22 cellular contexts compared by ENCODE assay signal in the genomic region with DNA sequence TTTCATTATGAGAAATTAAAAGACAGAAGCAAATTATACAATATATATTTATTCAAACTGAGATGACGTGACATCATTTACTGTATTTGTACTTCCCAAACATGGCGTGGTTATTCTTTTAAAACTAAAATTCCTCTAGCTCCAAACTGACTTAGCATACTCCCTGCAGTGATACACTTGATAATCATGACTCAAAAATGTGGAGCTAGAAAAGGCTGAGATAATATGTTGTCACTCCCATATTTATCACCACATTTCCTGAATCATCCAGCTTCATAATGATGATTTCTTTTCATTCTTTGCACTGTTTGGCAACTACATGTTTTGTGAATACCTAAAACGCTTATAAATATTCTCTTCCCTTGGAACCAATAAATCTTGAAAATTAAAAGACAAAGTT.
DNase-seq lines count a peak whose midpoint lies in the region; ATAC-seq, FAIRE-seq and TF ChIP-seq lines count a peak whose summit lies in the region.
"Had no signal": no experiment of that assay in that cellular context is flagged by ENCODE, and none has a peak within 500 bp of the region (broad histone marks: within the 10 kb centered on the region; RNA-seq: fewer than 3 reads in every experiment).

No MANE protein-coding gene starts in this region.

- DNase-seq in right cardiac atrium, result no peak
- no peak for DNase-seq in left ventricle myocardium inferior
- peak; percentile 53 for DNase-seq in astrocyte (ENCODE audit: low read depth)
- DNase-seq in iris pigment epithelial cell (ENCODE audit: low read depth), result peak; percentile 9
- DNase-seq in H7, result no peak
- no peak for DNase-seq in GM13977 (ENCODE audit: low spot score)
- DNase-seq in activated CD4-positive, alpha-beta T cell treated with anti-CD3 and anti-CD28 coated beads, Interleukin-2, amount 10 ng/mL, durations not matched to agents 7 days and 5 days, result no peak
- DNase-seq: ACHN; head of caudate nucleus; islet precursor cell; Kasumi-1; NCI-H146; NCI-H446 treated with DMSO at 0.1 percent for 48 hours; SIG-M5; sigmoid colon; stimulated activated CD4-positive, alpha-beta T cell treated with anti-CD3 and anti-CD28 coated beads, Interleukin-4, amount 100 ng/mL, for 24 hours; T-helper 2 cell; thyroid gland had no signal

- FAIRE-seq in astrocyte (lab: Jason Lieb, UNC), result peak; percentile 78

- TF ChIP-seq CTCF in left ventricle myocardium inferior (IDR thresholded peaks at IDR 0.05; ENCODE audit: borderline replicate concordance), result no peak
- no peak for TF ChIP-seq CTCF in astrocyte (IDR thresholded peaks at IDR 0.05; ENCODE audit: insufficient read depth, low read depth, low read length)
- no peak for TF ChIP-seq CTCF in GM13977 (IDR thresholded peaks at IDR 0.05; ENCODE audit: extremely low read depth, insufficient read depth, missing control alignments)

- ATAC-seq in right cardiac atrium (peak; percentile 23 to 38), GM18858 (IDR thresholded peaks at IDR 0.05; ENCODE audit: unreplicated experiment) (no peak)
- ATAC-seq: GM23338 had no signal

- peak overlapping the region; percentile 49 for H3K9ac ChIP-seq in astrocyte (ENCODE audit: low read length)

- H3K4me1 Mint-ChIP-seq in astrocyte (ENCODE audit: low read depth, unreplicated experiment), result peaks cover 11% of the 10 kb centered on the region
- H3K4me1 Mint-ChIP-seq in activated CD4-positive, alpha-beta T cell treated with anti-CD3 and anti-CD28 coated beads, Interleukin-2, amount 10 ng/mL, durations not matched to agents 7 days and 5 days, result no peaks in the 10 kb centered on the region
- H3K4me1 Mint-ChIP-seq: GM23338 had no signal

- no peak overlapping the region for H3K4me3 ChIP-seq in right cardiac atrium (ENCODE audit: low read length)
- no peak overlapping the region for H3K4me3 ChIP-seq in left ventricle myocardium inferior
- no peak overlapping the region for H3K4me3 ChIP-seq in astrocyte (ENCODE audit: insufficient read depth, low read depth, low read length)
- H3K4me3 ChIP-seq in H7 (ENCODE audit: insufficient read depth, low read depth, low read length), result no peak overlapping the region
- H3K4me3 ChIP-seq: GM23338, sigmoid colon, thyroid gland had no signal

- intact Hi-C loops in right cardiac atrium (cut with DNase I) (no loop called here), left ventricle myocardium inferior (cut with micrococcal nuclease) (no loop called here)

- no peaks in the 10 kb centered on the region for H3K4me1 ChIP-seq in right cardiac atrium (ENCODE audit: control insufficient read depth, insufficient read depth, low read length)
- H3K4me1 ChIP-seq in left ventricle myocardium inferior, result peaks cover 13% of the 10 kb centered on the region
- peaks cover 4% of the 10 kb centered on the region for H3K4me1 ChIP-seq in astrocyte (ENCODE audit: insufficient read depth, low read length)
- H3K4me1 ChIP-seq: sigmoid colon, thyroid gland had no signal

- peak overlapping the region; percentile 33 for H3K4me2 ChIP-seq in astrocyte (ENCODE audit: low read length)
- H3K4me2 ChIP-seq: GM23338 had no signal

- H3K27me3 ChIP-seq in right cardiac atrium (ENCODE audit: control insufficient read depth, insufficient read depth) (no peaks in the 10 kb centered on the region), left ventricle myocardium inferior (ENCODE audit: low read depth) (no peaks in the 10 kb centered on the region), astrocyte (ENCODE audit: insufficient read depth, low read length) (no peaks in the 10 kb centered on the region), H7 (ENCODE audit: control insufficient read depth, insufficient read depth, low read length) (no peaks in the 10 kb centered on the region)
- H3K27me3 ChIP-seq: sigmoid colon, thyroid gland had no signal

- CTCF ChIA-PET in activated CD4-positive, alpha-beta T cell treated with anti-CD3 and anti-CD28 coated beads, Interleukin-2, amount 10 ng/mL, durations not matched to agents 7 days and 5 days (lab: Charles Lee), result no interaction called here

- H3K9me3 Mint-ChIP-seq in astrocyte (ENCODE audit: unreplicated experiment), result no peaks in the 10 kb centered on the region
- no peaks in the 10 kb centered on the region for H3K9me3 Mint-ChIP-seq in activated CD4-positive, alpha-beta T cell treated with anti-CD3 and anti-CD28 coated beads, Interleukin-2, amount 10 ng/mL, durations not matched to agents 7 days and 5 days
- H3K9me3 Mint-ChIP-seq: GM23338, mesothelial cell of epicardium had no signal

- H3K36me3 ChIP-seq in left ventricle myocardium inferior, result no peaks in the 10 kb centered on the region
- H3K36me3 ChIP-seq in astrocyte (ENCODE audit: insufficient read depth, low read length), result no peaks in the 10 kb centered on the region
- H3K36me3 ChIP-seq in H7 (replicated peaks; ENCODE audit: control insufficient read depth, insufficient read depth, low read length), result no peaks in the 10 kb centered on the region
- H3K36me3 ChIP-seq: sigmoid colon, thyroid gland had no signal

- no peaks in the 10 kb centered on the region for H4K20me1 ChIP-seq in astrocyte (ENCODE audit: insufficient read depth, low read length)

- H3K27me3 Mint-ChIP-seq in astrocyte (ENCODE audit: low read depth, unreplicated experiment), result peaks cover 3% of the 10 kb centered on the region
- H3K27me3 Mint-ChIP-seq in activated CD4-positive, alpha-beta T cell treated with anti-CD3 and anti-CD28 coated beads, Interleukin-2, amount 10 ng/mL, durations not matched to agents 7 days and 5 days, result no peaks in the 10 kb centered on the region
- H3K27me3 Mint-ChIP-seq: activated naive CD8-positive, alpha-beta T cell had no signal

- in situ Hi-C loops in GM13977 (cut with MboI; ENCODE audit: low pct_unique_long_range_greater_than_20kb, low sequenced_read_pairs, unreplicated experiment), result no loop called here

- no peak overlapping the region for H3K27ac Mint-ChIP-seq in astrocyte (ENCODE audit: unreplicated experiment)
- H3K27ac Mint-ChIP-seq in activated CD4-positive, alpha-beta T cell treated with anti-CD3 and anti-CD28 coated beads, Interleukin-2, amount 10 ng/mL, durations not matched to agents 7 days and 5 days, result no peak overlapping the region
- H3K27ac Mint-ChIP-seq: activated naive CD8-positive, alpha-beta T cell; GM23338; mesothelial cell of epicardium had no signal

- H3K79me2 ChIP-seq in astrocyte (ENCODE audit: insufficient read depth, low read length), result no peaks in the 10 kb centered on the region

- H3K27ac ChIP-seq in right cardiac atrium (ENCODE audit: low read length), result no peak overlapping the region
- H3K27ac ChIP-seq in left ventricle myocardium inferior (replicated peaks), result no peak overlapping the region
- H3K27ac ChIP-seq in astrocyte (ENCODE audit: low read depth, low read length), result peak overlapping the region; percentile 64
- H3K27ac ChIP-seq: thyroid gland had no signal

- H2AFZ ChIP-seq in astrocyte (ENCODE audit: low read depth, low read length), result no peak overlapping the region
- H2AFZ ChIP-seq: GM23338 had no signal

- H3K4me3 Mint-ChIP-seq in astrocyte (ENCODE audit: unreplicated experiment), result no peak overlapping the region
- H3K4me3 Mint-ChIP-seq in activated CD4-positive, alpha-beta T cell treated with anti-CD3 and anti-CD28 coated beads, Interleukin-2, amount 10 ng/mL, durations not matched to agents 7 days and 5 days, result no peak overlapping the region
- H3K4me3 Mint-ChIP-seq: activated naive CD8-positive, alpha-beta T cell; GM23338; mesothelial cell of epicardium had no signal

- H3K36me3 Mint-ChIP-seq in astrocyte (ENCODE audit: low read depth, unreplicated experiment), result no peaks in the 10 kb centered on the region
- H3K36me3 Mint-ChIP-seq in activated CD4-positive, alpha-beta T cell treated with anti-CD3 and anti-CD28 coated beads, Interleukin-2, amount 10 ng/mL, durations not matched to agents 7 days and 5 days (ENCODE audit: low read depth), result no peaks in the 10 kb centered on the region
- H3K36me3 Mint-ChIP-seq: activated naive CD8-positive, alpha-beta T cell; mesothelial cell of epicardium had no signal

- POLR2A ChIA-PET in activated CD4-positive, alpha-beta T cell treated with anti-CD3 and anti-CD28 coated beads, Interleukin-2, amount 10 ng/mL, durations not matched to agents 7 days and 5 days (lab: Charles Lee), result no interaction called here

- 61% methylated on average over 3 of the region's 3 CpGs for WGBS in right cardiac atrium

- H3K9me3 ChIP-seq in right cardiac atrium (ENCODE audit: control insufficient read depth, low read length) (no peaks in the 10 kb centered on the region), left ventricle myocardium inferior (replicated peaks) (no peaks in the 10 kb centered on the region), astrocyte (ENCODE audit: insufficient read depth, low read depth, low read length) (no peaks in the 10 kb centered on the region)
- H3K9me3 ChIP-seq: sigmoid colon, thyroid gland had no signal

Comparison
In these comparisons a context has a peak if more than half of its experiments do, and no peak if none do; other contexts are left out.
1. DNase-seq: peak in astrocyte (single experiment) and iris pigment epithelial cell (single experiment); none in right cardiac atrium (0 of 3), left ventricle myocardium inferior (single experiment), H7 (single experiment), GM13977 (single experiment) and activated CD4-positive, alpha-beta T cell treated with anti-CD3 and anti-CD28 coated beads, Interleukin-2, amount 10 ng/mL, durations not matched to agents 7 days and 5 days (single experiment).